ENCODE assay signal across 20 cellular contexts in the genomic region with DNA sequence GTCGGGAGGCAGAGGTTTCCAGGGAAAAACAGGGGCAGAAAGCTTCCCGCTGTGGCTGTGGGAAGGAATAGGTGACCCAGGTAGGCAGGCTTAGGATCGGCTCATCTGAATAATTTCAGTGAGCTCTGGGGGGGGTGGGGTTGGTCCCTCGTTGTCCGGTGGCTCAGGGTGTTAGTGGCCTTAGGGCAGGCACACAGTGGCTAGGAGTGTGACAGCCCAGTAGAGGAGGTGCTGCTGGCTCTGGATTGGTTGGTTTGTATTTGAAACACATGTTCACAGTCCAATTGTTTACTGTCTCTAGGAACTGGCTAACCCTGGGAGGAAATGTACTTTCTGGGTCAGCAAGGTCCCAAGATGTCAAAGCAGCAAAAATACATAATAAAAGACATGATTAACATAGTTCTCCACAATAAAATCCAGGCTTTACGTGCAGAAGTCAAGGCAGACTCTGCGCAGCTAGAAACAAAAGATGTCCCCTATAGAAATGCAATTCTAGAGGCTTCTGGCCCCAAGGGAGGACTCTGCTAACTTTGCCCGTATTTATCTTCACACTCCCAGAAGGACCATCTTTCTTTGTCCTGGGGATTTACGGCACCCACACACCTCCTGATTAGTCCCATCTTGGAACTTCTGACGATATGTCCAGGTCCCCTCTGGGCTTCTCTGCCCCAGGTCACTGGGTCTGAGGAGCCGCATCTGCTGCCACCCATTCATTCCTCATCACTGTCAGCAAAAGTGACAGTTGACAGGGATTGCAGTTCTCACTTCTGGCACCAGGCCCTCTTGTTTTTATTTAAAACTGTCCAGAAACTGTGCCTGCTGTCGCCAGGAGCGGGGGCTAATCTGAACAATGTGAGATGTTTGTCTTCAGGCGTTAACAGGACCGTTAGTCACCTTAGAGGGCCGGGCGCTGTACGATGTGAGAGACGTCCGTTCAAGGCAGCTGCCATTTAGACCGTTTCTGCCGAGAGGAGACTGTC. TPM values are rescaled to one million over a fixed set of nuclear protein-coding genes. Genes with fewer than 3 reads are reported as not detected.
"Had no signal": no experiment of that assay in that cellular context is flagged by ENCODE, and none has a peak within 500 bp of the region (broad histone marks: within the 10 kb centered on the region; RNA-seq: fewer than 3 reads in every experiment).

No MANE protein-coding gene starts in this region.

- H3K4me3 ChIP-seq: cardiac muscle cell, gastrocnemius medialis, heart right ventricle, lung, suprapubic skin, upper lobe of left lung had no signal

- H3K36me3 ChIP-seq: cardiac muscle cell, gastrocnemius medialis, heart right ventricle, suprapubic skin, upper lobe of left lung had no signal

- H3K4me1 ChIP-seq: gastrocnemius medialis had no signal

- H3K27ac ChIP-seq: cardiac muscle cell, epithelial cell of prostate, gastrocnemius medialis, heart right ventricle, suprapubic skin, upper lobe of left lung, VCaP had no signal

- ATAC-seq: activated T-helper 17 cell treated with anti-CD3 and anti-CD28 coated beads, Interleukin-2, amount 50 U/mL, for 72 hours; gastrocnemius medialis; heart right ventricle; left colon; right cardiac atrium; T-cell had no signal

- H3K9me3 ChIP-seq: gastrocnemius medialis, suprapubic skin, upper lobe of left lung had no signal

- DNase-seq: activated CD4-positive, alpha-beta T cell treated with anti-CD3 and anti-CD28 coated beads, Interleukin-2, amount 50 U/mL, for 48 hours; activated naive CD4-positive, alpha-beta T cell treated with anti-CD3 and anti-CD28 coated beads, Interleukin-2, amount 10 ng/mL, durations not matched to agents 7 days and 5 days; gastrocnemius medialis; heart right ventricle; left colon; naive B cell; posterior cingulate gyrus; right cardiac atrium; stimulated activated CD4-positive, alpha-beta T cell treated with anti-CD3 and anti-CD28 coated beads, Interleukin-4, amount 100 ng/mL, for 4 hours; stimulated activated CD8-positive, alpha-beta memory T cell treated with anti-CD3 and anti-CD28 coated beads, Interleukin-4, amount 100 ng/mL, for 48 hours; stimulated activated naive CD4-positive, alpha-beta T cell treated with Interleukin-2 at 50 U/mL for 16 hours; T-cell; T1000; upper lobe of left lung had no signal

- H3K27me3 ChIP-seq: upper lobe of left lung had no signal

RNA-seq across cellular contexts. Expression of a gene that starts 45.6 kb away (rescaled TPM):
- total RNA-seq: gastrocnemius medialis had no signal
